1 cellular context compared by ENCODE assay signal in genomic region chr2:237692601-237693079, GRCh38.
TF ChIP-seq lines count a peak whose summit lies in the region.

No MANE protein-coding gene starts in this region.

TF ChIP-seq in HepG2, 621 proteins besides CTCF, POLR2A, EP300 and RAD21 (continued from another document and continues in another):
- no peak for TF ChIP-seq KDM3A (CRISPR knock-in tag; IDR thresholded peaks at IDR 0.05; ENCODE audit: low read depth)
- TF ChIP-seq IRX3 (CRISPR knock-in tag; IDR thresholded peaks at IDR 0.05; ENCODE audit: borderline replicate concordance, low read depth) = no peak
- no peak for TF ChIP-seq KAT2B (IDR thresholded peaks at IDR 0.05; ENCODE audit: borderline replicate concordance, low read depth, low read length)
- peak; percentile 61 for TF ChIP-seq TAF1 (CRISPR knock-in tag; IDR thresholded peaks at IDR 0.05)
- no peak; the same call in 1 of the 2 replicates for TF ChIP-seq ZNF768 (CRISPR knock-in tag; IDR thresholded peaks at IDR 0.05)
- no peak; the same call in 1 of the 2 replicates for TF ChIP-seq CENPT (CRISPR knock-in tag; IDR thresholded peaks at IDR 0.05; ENCODE audit: low read depth)
- no peak for TF ChIP-seq ZNF792 (CRISPR knock-in tag; IDR thresholded peaks at IDR 0.05)
- no peak for TF ChIP-seq DR1 (CRISPR knock-in tag; IDR thresholded peaks at IDR 0.05)
- TF ChIP-seq PLSCR1 (CRISPR knock-in tag; IDR thresholded peaks at IDR 0.05; ENCODE audit: borderline replicate concordance) = no peak
- no peak for TF ChIP-seq AFF4 (CRISPR knock-in tag; IDR thresholded peaks at IDR 0.05)
- no peak for TF ChIP-seq SMAD1 (CRISPR knock-in tag; IDR thresholded peaks at IDR 0.05; ENCODE audit: borderline replicate concordance, low read depth)
- TF ChIP-seq EED (CRISPR knock-in tag; IDR thresholded peaks at IDR 0.05) = no peak
- TF ChIP-seq RFX1 (IDR thresholded peaks at IDR 0.05) = no peak
- TF ChIP-seq ZNF552 (CRISPR knock-in tag; IDR thresholded peaks at IDR 0.05; ENCODE audit: borderline replicate concordance) = 0 out of 2 replicates have a peak, but pooled peaks have one; percentile 42
- peak; percentile 75; the same call in 1 of the 2 replicates for TF ChIP-seq NFKB2 (CRISPR knock-in tag; IDR thresholded peaks at IDR 0.05; ENCODE audit: borderline replicate concordance)
- no peak for TF ChIP-seq PRDM10 (CRISPR knock-in tag; IDR thresholded peaks at IDR 0.05; ENCODE audit: low read depth)
- no peak for TF ChIP-seq ZNF652 (CRISPR knock-in tag; IDR thresholded peaks at IDR 0.05; ENCODE audit: borderline replicate concordance, low read depth)
- TF ChIP-seq NR1H2 (CRISPR knock-in tag; IDR thresholded peaks at IDR 0.05; ENCODE audit: borderline replicate concordance, low read depth) = no peak
- no peak for TF ChIP-seq THAP8 (CRISPR knock-in tag; IDR thresholded peaks at IDR 0.05; ENCODE audit: borderline replicate concordance)
- TF ChIP-seq RXRA (CRISPR knock-in tag; IDR thresholded peaks at IDR 0.05) = peak; percentile 46; the same call in 1 of the 2 replicates
- no peak for TF ChIP-seq PAX8 (CRISPR knock-in tag; IDR thresholded peaks at IDR 0.05; ENCODE audit: borderline replicate concordance)
- TF ChIP-seq THAP7 (CRISPR knock-in tag; IDR thresholded peaks at IDR 0.05) = no peak
- TF ChIP-seq ZBTB39 (CRISPR knock-in tag; IDR thresholded peaks at IDR 0.05) = no peak
- TF ChIP-seq ZMYM4 (CRISPR knock-in tag; IDR thresholded peaks at IDR 0.05) = no peak
- TF ChIP-seq ZBTB26 (CRISPR knock-in tag; IDR thresholded peaks at IDR 0.05; ENCODE audit: borderline replicate concordance) = no peak
- TF ChIP-seq ZNF33A (CRISPR knock-in tag; IDR thresholded peaks at IDR 0.05; ENCODE audit: borderline replicate concordance) = no peak
- TF ChIP-seq REST (IDR thresholded peaks at IDR 0.05; ENCODE audit: borderline replicate concordance in 1 of 2, low read depth in 1 of 2, low read length in 2 of 2) = no peak
- no peak for TF ChIP-seq ESRRA (CRISPR knock-in tag; IDR thresholded peaks at IDR 0.05; ENCODE audit: low read depth)
- TF ChIP-seq PPARG (CRISPR knock-in tag; conservative IDR thresholded peaks at IDR 0.05) = no peak
- no peak for TF ChIP-seq ZNF784 (CRISPR knock-in tag; IDR thresholded peaks at IDR 0.05; ENCODE audit: borderline replicate concordance)
- no peak for TF ChIP-seq RAD51 (IDR thresholded peaks at IDR 0.05; ENCODE audit: borderline replicate concordance)
- TF ChIP-seq ZNF703 (CRISPR knock-in tag; IDR thresholded peaks at IDR 0.05; ENCODE audit: borderline replicate concordance) = no peak
- no peak for TF ChIP-seq SATB2 (CRISPR knock-in tag; IDR thresholded peaks at IDR 0.05)
- no peak for TF ChIP-seq MBNL3 (CRISPR knock-in tag; conservative IDR thresholded peaks at IDR 0.05)
- TF ChIP-seq SRSF1 (optimal IDR thresholded peaks at IDR 0.05; ENCODE audit: low read depth, low read length) = no peak
- TF ChIP-seq SALL1 (CRISPR knock-in tag; IDR thresholded peaks at IDR 0.05) = peak; percentile 38; the same call in 1 of the 2 replicates
- TF ChIP-seq TOPORS (CRISPR knock-in tag; IDR thresholded peaks at IDR 0.05) = no peak
- no peak for TF ChIP-seq ARHGAP35 (CRISPR knock-in tag; IDR thresholded peaks at IDR 0.05; ENCODE audit: borderline replicate concordance)
- no peak for TF ChIP-seq ZBTB1 (CRISPR knock-in tag; IDR thresholded peaks at IDR 0.05; ENCODE audit: borderline replicate concordance)
- no peak for TF ChIP-seq CREB1 (IDR thresholded peaks at IDR 0.05)
- TF ChIP-seq CREB1 (CRISPR knock-in tag; IDR thresholded peaks at IDR 0.05) = no peak
- TF ChIP-seq ZNF598 (CRISPR knock-in tag; IDR thresholded peaks at IDR 0.05; ENCODE audit: borderline replicate concordance) = no peak
- TF ChIP-seq CREBL2 (CRISPR knock-in tag; IDR thresholded peaks at IDR 0.05; ENCODE audit: borderline replicate concordance) = no peak
- TF ChIP-seq NFYB (CRISPR knock-in tag; IDR thresholded peaks at IDR 0.05) = no peak
- no peak for TF ChIP-seq GPBP1L1 (CRISPR knock-in tag; IDR thresholded peaks at IDR 0.05)
- TF ChIP-seq WIZ (CRISPR knock-in tag; IDR thresholded peaks at IDR 0.05) = peak; percentile 48; the same call in 1 of the 2 replicates
